Comparison of ENCODE assay signal across 15 cellular contexts in genomic region chr1:95222629-95223028, GRCh38. TPM values are rescaled to one million over a fixed set of nuclear protein-coding genes. Genes with fewer than 3 reads are reported as not detected.
DNase-seq lines count a peak whose midpoint lies in the region; ATAC-seq, FAIRE-seq and TF ChIP-seq lines count a peak whose summit lies in the region.
"Had no signal": no experiment of that assay in that cellular context is flagged by ENCODE, and none has a peak within 500 bp of the region (broad histone marks: within the 10 kb centered on the region; RNA-seq: fewer than 3 reads in every experiment).

No MANE protein-coding gene starts in this region.

- H3K4me1 ChIP-seq in PC-3 (ENCODE audit: insufficient read depth, low read length) (peaks cover 30% of the 10 kb centered on the region), smooth muscle cell (ENCODE audit: low read depth) (peaks cover 4% of the 10 kb centered on the region)

- H3K79me2 ChIP-seq in PC-3 (ENCODE audit: low read length): no peaks in the 10 kb centered on the region
- H3K79me2 ChIP-seq in smooth muscle cell (ENCODE audit: low read depth): no peaks in the 10 kb centered on the region

- peaks cover 14% of the 10 kb centered on the region for H3K27me3 Mint-ChIP-seq in activated naive CD8-positive, alpha-beta T cell treated with anti-CD3 and anti-CD28 coated beads, Interleukin-2, amount 50 U/mL, for 24 hours

- no peaks in the 10 kb centered on the region for H3K9me3 Mint-ChIP-seq in activated naive CD8-positive, alpha-beta T cell treated with anti-CD3 and anti-CD28 coated beads, Interleukin-2, amount 50 U/mL, for 24 hours

- POLR2A ChIA-PET in PC-3 (lab: Charles Lee; ENCODE audit: unreplicated experiment): interaction anchor here (0.6 to 1.0 kb wide), 2 partner anchors 11 to 25 kb away, joined by 4 to 10 read pairs; partner anchors contain the start of gene RWDD3

- no peaks in the 10 kb centered on the region for H3K27me3 ChIP-seq in PC-3 (ENCODE audit: low read length)
- H3K27me3 ChIP-seq in smooth muscle cell (ENCODE audit: low read depth): no peaks in the 10 kb centered on the region

- FAIRE-seq in D721Med (lab: Jason Lieb, UNC): no peak
- FAIRE-seq: A204.1, GM12878 had no signal

- H3K36me3 ChIP-seq in PC-3 (ENCODE audit: low read depth, low read length) (no peaks in the 10 kb centered on the region), smooth muscle cell (ENCODE audit: low read depth) (no peaks in the 10 kb centered on the region)

- H3K4me3 ChIP-seq in PC-3 (ENCODE audit: low read length) (no peak overlapping the region), smooth muscle cell (no peak overlapping the region)
- H3K4me3 ChIP-seq: GM12878, GM23248 had no signal

- no peaks in the 10 kb centered on the region; the same call in 1 of the 2 replicates for H3K9me2 ChIP-seq in PC-3 (replicated peaks; ENCODE audit: low read length)

- no peaks in the 10 kb centered on the region for H3K9me3 ChIP-seq in PC-3 (ENCODE audit: low read length)
- H3K9me3 ChIP-seq in smooth muscle cell (replicated peaks; ENCODE audit: low read depth): no peaks in the 10 kb centered on the region

- DNase-seq in PC-3 (no peak), dermis blood vessel endothelial cell (peak; percentile 24), smooth muscle cell (lab: John Stamatoyannopoulos, UW; ENCODE audit: unreplicated experiment) (no peak), D721Med (ENCODE audit: insufficient read length, low spot score) (no peak), GM10266 (ENCODE audit: extremely low spot score) (no peak)
- no peak for DNase-seq in activated naive CD8-positive, alpha-beta T cell treated with anti-CD3 and anti-CD28 coated beads, Interleukin-2, amount 50 U/mL, for 24 hours
- DNase-seq: AML-193; CD4-positive, alpha-beta memory T cell; DMS79 treated with DMSO at 0.1 percent for 48 hours; GF-D8; HCEC 1CT had no signal

- intact Hi-C loops in PC-3 (cut with micrococcal nuclease): no loop called here

- H4K20me1 ChIP-seq in PC-3 (ENCODE audit: low read length): no peaks in the 10 kb centered on the region
- H4K20me1 ChIP-seq in smooth muscle cell (ENCODE audit: low read depth): no peaks in the 10 kb centered on the region

- no peaks in the 10 kb centered on the region for H3K36me3 Mint-ChIP-seq in activated naive CD8-positive, alpha-beta T cell treated with anti-CD3 and anti-CD28 coated beads, Interleukin-2, amount 50 U/mL, for 24 hours (ENCODE audit: low read depth)
- H3K36me3 Mint-ChIP-seq: CD4-positive, alpha-beta memory T cell had no signal

- 88% methylated on average over 2 of the region's 2 CpGs for WGBS in smooth muscle cell (ENCODE audit: low lambda C conversion rate)

- CTCF ChIA-PET in PC-3 (lab: Charles Lee): interaction anchor here (1.7 kb wide), 1 partner anchor 11 kb away, joined by 13 read pairs; the partner anchor contains the start of gene RWDD3

- no peak overlapping the region for H3K27ac Mint-ChIP-seq in activated naive CD8-positive, alpha-beta T cell treated with anti-CD3 and anti-CD28 coated beads, Interleukin-2, amount 50 U/mL, for 24 hours
- H3K27ac Mint-ChIP-seq: CD4-positive, alpha-beta memory T cell had no signal

- TF ChIP-seq CTCF in PC-3 (conservative IDR thresholded peaks at IDR 0.05; ENCODE audit: low read depth, low read length) (no peak), smooth muscle cell (IDR thresholded peaks at IDR 0.05; ENCODE audit: borderline replicate concordance, insufficient read depth, poor library complexity, severe bottlenecking) (no peak), D721Med (IDR thresholded peaks at IDR 0.05; ENCODE audit: insufficient read depth, missing control alignments) (no peak), GM10266 (IDR thresholded peaks at IDR 0.05; ENCODE audit: control insufficient read depth, insufficient read depth, low read depth, missing control alignments) (no peak)

- no peak for ATAC-seq in PC-3
- ATAC-seq in activated naive CD8-positive, alpha-beta T cell treated with anti-CD3 and anti-CD28 coated beads, Interleukin-2, amount 50 U/mL, for 24 hours: no peak
- ATAC-seq: GM12878 had no signal

- H2AFZ ChIP-seq in PC-3 (ENCODE audit: low read length): no peak overlapping the region
- H2AFZ ChIP-seq in smooth muscle cell (ENCODE audit: low read depth): no peak overlapping the region
- H2AFZ ChIP-seq: GM23248 had no signal

- H3K4me2 ChIP-seq in PC-3 (ENCODE audit: low read length): peak overlapping the region; percentile 6; the same call in 1 of the 2 replicates
- H3K4me2 ChIP-seq in smooth muscle cell: no peak overlapping the region

- no peak overlapping the region for H3K9ac ChIP-seq in PC-3 (ENCODE audit: low read length)
- no peak overlapping the region for H3K9ac ChIP-seq in smooth muscle cell (ENCODE audit: low read depth)
- H3K9ac ChIP-seq: GM23248 had no signal

- H3K4me1 Mint-ChIP-seq in activated naive CD8-positive, alpha-beta T cell treated with anti-CD3 and anti-CD28 coated beads, Interleukin-2, amount 50 U/mL, for 24 hours: no peaks in the 10 kb centered on the region
- H3K4me1 Mint-ChIP-seq: CD4-positive, alpha-beta memory T cell had no signal

- peaks cover 5% of the 10 kb centered on the region for H3F3A ChIP-seq in PC-3 (ENCODE audit: low read length, unreplicated experiment)
- H3F3A ChIP-seq in smooth muscle cell (ENCODE audit: low read depth): peaks cover 18% of the 10 kb centered on the region

- H3K4me3 Mint-ChIP-seq in activated naive CD8-positive, alpha-beta T cell treated with anti-CD3 and anti-CD28 coated beads, Interleukin-2, amount 50 U/mL, for 24 hours: no peak overlapping the region
- H3K4me3 Mint-ChIP-seq: CD4-positive, alpha-beta memory T cell had no signal

- no TSS peak for BruUV-seq in PC-3 (replicated peaks; lab: Mats Ljungman, UMichigan)

- no peak overlapping the region for H3K27ac ChIP-seq in PC-3 (ENCODE audit: low read length)
- peak overlapping the region; percentile 64 for H3K27ac ChIP-seq in smooth muscle cell (ENCODE audit: low read depth)
- H3K27ac ChIP-seq: C4-2B, GM23248 had no signal

RNA-seq across cellular contexts. Expression of gene RWDD3, which starts 11.4 kb away (rescaled TPM):
- 10.3 and 10.4 TPM in 2 replicates for total RNA-seq in PC-3 (2014; rRNA removed)
- 11.6 and 18.0 TPM in 2 replicates for total RNA-seq in dermis blood vessel endothelial cell
- 24.4 and 28.2 TPM in 2 replicates for total RNA-seq in smooth muscle cell
- 21.5 and 22.2 TPM in 2 replicates for polyA plus RNA-seq in smooth muscle cell
